Comparison of ENCODE assay signal across 35 cellular contexts in genomic region chr5:4684946-4685345, GRCh38.
"Had no signal": no experiment of that assay in that cellular context is flagged by ENCODE, and none has a peak within 500 bp of the region (broad histone marks: within the 10 kb centered on the region; RNA-seq: fewer than 3 reads in every experiment).

No MANE protein-coding gene starts in this region.

- H3K4me3 ChIP-seq: MG63 had no signal

- H3K36me3 ChIP-seq: MG63 had no signal

- H3K27me3 ChIP-seq: MG63 had no signal

- H3K27ac ChIP-seq: KMS-11 had no signal

- H3K9ac ChIP-seq: KMS-11 had no signal

- H3K4me2 ChIP-seq: KMS-11 had no signal

- DNase-seq: Kasumi-1, MG63, MM.1S, MV-4-11, NCI-H1048, NCI-H1092, NCI-H1092 treated with DMSO at 0.1 percent for 48 hours, NCI-H1105, NCI-H1105 treated with DMSO at 0.1 percent for 48 hours, NCI-H1417, NCI-H1417 treated with DMSO at 0.1 percent for 48 hours, NCI-H1436, NCI-H1436 treated with DMSO at 0.1 percent for 48 hours, NCI-H146, NCI-H1694, NCI-H1694 treated with DMSO at 0.1 percent for 48 hours, NCI-H187, NCI-H187 treated with DMSO at 0.1 percent for 48 hours, NCI-H1930, NCI-H2029, NCI-H2029 treated with DMSO at 0.1 percent for 48 hours, NCI-H2081, NCI-H2081 treated with DMSO at 0.1 percent for 48 hours, NCI-H2107, NCI-H2171, NCI-H2171 treated with DMSO at 0.1 percent for 48 hours, NCI-H2227 treated with DMSO at 0.1 percent for 48 hours, NCI-H226, NCI-H345, NCI-H446, NCI-H446 treated with DMSO at 0.1 percent for 48 hours, NCI-H510A, NCI-H510A treated with DMSO at 0.1 percent for 48 hours, NCI-H524 had no signal
